ENCODE assay signal across 1 cellular context in the genomic region with DNA sequence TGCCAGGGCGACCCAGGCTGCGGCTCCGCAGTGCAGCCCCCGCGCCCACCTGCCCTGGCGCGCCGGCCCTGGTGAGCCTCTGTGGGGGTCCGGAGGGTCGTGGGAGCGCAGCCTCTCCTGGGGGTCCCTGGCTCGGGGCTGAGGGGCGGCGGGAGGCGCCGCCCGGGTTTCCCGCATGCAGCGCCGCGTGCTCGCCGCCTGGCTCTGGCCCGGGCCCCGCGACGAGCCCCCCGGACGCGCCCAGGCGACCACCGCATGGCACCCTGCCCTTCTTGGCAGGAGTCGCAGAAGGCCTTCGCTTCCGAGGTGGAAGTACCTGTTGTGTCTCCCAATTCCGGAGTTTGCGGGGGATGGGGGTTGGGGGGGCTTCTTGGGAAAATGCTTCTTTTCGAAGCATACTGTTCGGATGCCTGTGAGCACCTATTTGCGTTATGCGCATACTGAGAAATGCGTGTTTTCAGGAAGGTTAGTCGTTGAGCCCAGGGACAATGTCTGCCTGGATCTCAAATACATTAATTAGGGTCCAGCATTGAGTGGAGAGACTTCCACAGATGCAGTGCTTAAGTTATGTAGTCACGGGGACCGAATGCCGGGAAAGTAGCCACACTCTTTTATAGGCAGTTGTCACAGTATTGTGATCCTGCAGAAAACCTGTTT.
TF ChIP-seq lines count a peak whose summit lies in the region.

No MANE protein-coding gene starts in this region.

TF ChIP-seq in H1, 55 proteins besides CTCF, POLR2A, EP300 and RAD21:
- TF ChIP-seq POU5F1 (IDR thresholded peaks at IDR 0.05; ENCODE audit: low read depth, low read length) (peak; percentile 92), SUZ12 (IDR thresholded peaks at IDR 0.05; ENCODE audit: low read length) (peak; percentile 22; the same call in 1 of the 2 replicates), EZH2 (IDR thresholded peaks at IDR 0.05; ENCODE audit: low read depth, low read length, severe bottlenecking) (peak; percentile 52), CTBP2 (IDR thresholded peaks at IDR 0.05; ENCODE audit: borderline replicate concordance, insufficient read depth, insufficient read length, low read length) (no peak), TBP (IDR thresholded peaks at IDR 0.05; ENCODE audit: low read depth, low read length) (no peak)
